8 cellular contexts compared by ENCODE assay signal in the genomic region with DNA sequence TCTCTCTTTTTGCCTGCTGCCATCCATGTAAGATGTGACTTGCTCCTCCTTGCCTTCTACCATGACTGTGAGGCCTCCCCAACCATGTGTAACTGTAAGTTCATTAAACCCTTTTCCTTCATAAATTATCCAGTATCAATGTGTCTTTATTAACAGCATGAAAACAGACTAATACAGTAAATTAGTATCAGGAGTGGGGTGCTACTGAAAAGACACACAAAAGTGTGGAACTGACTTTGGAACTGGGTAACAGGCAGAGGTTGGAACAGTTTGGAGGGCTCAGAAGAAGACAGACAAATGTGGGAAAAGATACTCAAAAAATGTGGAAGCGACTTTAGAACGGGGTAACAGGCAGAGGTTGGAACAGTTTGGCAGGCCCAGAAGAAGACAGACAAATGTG.
"Had no signal": no experiment of that assay in that cellular context is flagged by ENCODE, and none has a peak within 500 bp of the region (broad histone marks: within the 10 kb centered on the region; RNA-seq: fewer than 3 reads in every experiment).

No MANE protein-coding gene starts in this region.

- FAIRE-seq: G401.6, GM12878, GM12891, GM12892, GM18507, GM19239 had no signal

- DNase-seq: GDM1, GF-D8 had no signal

- H3K4me3 ChIP-seq: GM12878 had no signal

- ATAC-seq: GM12878 had no signal
